15 cellular contexts compared by ENCODE assay signal in the genomic region with DNA sequence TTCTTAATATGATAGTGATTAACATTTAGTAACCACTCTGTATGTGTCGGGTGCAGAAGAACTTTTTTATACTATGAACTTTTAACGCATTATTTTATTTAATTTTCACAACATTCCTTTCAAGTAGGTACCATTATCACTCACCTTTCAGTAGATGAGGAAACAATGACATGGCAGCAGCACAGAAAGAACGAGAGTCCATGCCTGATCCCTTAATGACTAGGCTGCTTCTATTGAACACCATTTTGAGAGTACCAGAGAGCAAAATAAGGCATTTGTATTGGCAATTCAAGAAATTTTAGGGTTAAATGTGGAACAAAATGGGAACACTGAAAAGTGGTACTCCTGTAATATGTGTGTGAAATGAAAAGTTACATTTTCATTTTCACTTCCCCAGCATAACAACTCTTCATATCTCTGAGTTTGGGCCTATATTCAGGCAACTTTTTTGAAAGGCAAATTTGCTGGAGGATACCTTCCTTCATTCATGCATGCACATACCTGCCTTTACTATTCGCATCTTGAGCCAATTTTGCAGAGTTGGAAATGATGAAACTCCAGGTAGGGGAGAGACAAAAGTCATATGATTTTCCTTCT. TPM values are rescaled to one million over a fixed set of nuclear protein-coding genes. Genes with fewer than 3 reads are reported as not detected.
DNase-seq lines count a peak whose midpoint lies in the region; ATAC-seq and TF ChIP-seq lines count a peak whose summit lies in the region.
"Had no signal": no experiment of that assay in that cellular context is flagged by ENCODE, and none has a peak within 500 bp of the region (broad histone marks: within the 10 kb centered on the region; RNA-seq: fewer than 3 reads in every experiment).

No MANE protein-coding gene starts in this region.

- POLR2A ChIA-PET in CD4-positive, alpha-beta T cell (lab: Charles Lee): no interaction called here

- intact Hi-C loops in CD4-positive, alpha-beta T cell (cut with DNase I, micrococcal nuclease): loop anchor here in 1 of 2 experiments (5.0 to 10.0 kb wide), 3 partner anchors 384 to 631 kb away; a partner anchor contains a TSS

- DNase-seq in CD4-positive, alpha-beta T cell: no peak
- no peak for DNase-seq in NCI-H345 treated with DMSO at 0.1 percent for 48 hours (lab: John Stamatoyannopoulos, UW; ENCODE audit: unreplicated experiment)
- DNase-seq in hepatic stellate cell (ENCODE audit: low spot score): no peak
- no peak for DNase-seq in occipital lobe (lab: John Stamatoyannopoulos, UW)
- DNase-seq: AML-193, NCI-H1436 treated with DMSO at 0.1 percent for 48 hours, OCI-M1 had no signal

- peaks cover 68% of the 10 kb centered on the region for H3K4me1 Mint-ChIP-seq in CD4-positive, alpha-beta T cell (ENCODE audit: low read depth)

- H3K27ac Mint-ChIP-seq in CD4-positive, alpha-beta T cell: peak overlapping the region; percentile 18
- H3K27ac Mint-ChIP-seq: natural killer cell treated with Interleukin-12 subunit alpha and Interleukin-12 subunit beta and Interleukin-15 and Interleukin-18, amount 100 ng/mL, for 72 hours had no signal

- H3K27me3 ChIP-seq in CD4-positive, alpha-beta T cell (ENCODE audit: control insufficient read depth, insufficient read depth, low read length): no peaks in the 10 kb centered on the region

- H3K4me3 Mint-ChIP-seq in CD4-positive, alpha-beta T cell: no peak overlapping the region
- H3K4me3 Mint-ChIP-seq: natural killer cell treated with Interleukin-12 subunit alpha and Interleukin-12 subunit beta and Interleukin-15 and Interleukin-18, amount 100 ng/mL, for 72 hours had no signal

- no peaks in the 10 kb centered on the region for H3K9me3 Mint-ChIP-seq in CD4-positive, alpha-beta T cell
- H3K9me3 Mint-ChIP-seq: natural killer cell treated with Interleukin-12 subunit alpha and Interleukin-12 subunit beta and Interleukin-15 and Interleukin-18, amount 100 ng/mL, for 72 hours had no signal

- H3K27ac ChIP-seq in CD4-positive, alpha-beta T cell (ENCODE audit: low read depth, low read length): no peak overlapping the region
- H3K27ac ChIP-seq: HL-60 had no signal

- no peaks in the 10 kb centered on the region for H3K27me3 Mint-ChIP-seq in CD4-positive, alpha-beta T cell
- H3K27me3 Mint-ChIP-seq: natural killer cell treated with Interleukin-12 subunit alpha and Interleukin-12 subunit beta and Interleukin-15 and Interleukin-18, amount 100 ng/mL, for 72 hours had no signal

- TF ChIP-seq CTCF in CD4-positive, alpha-beta T cell (IDR thresholded peaks at IDR 0.05): no peak

- ATAC-seq in CD4-positive, alpha-beta T cell (ENCODE audit: poor library complexity): no peak
- ATAC-seq in GM19025 (IDR thresholded peaks at IDR 0.05; ENCODE audit: low read depth, unreplicated experiment) (peak; percentile 72), HG02678 (IDR thresholded peaks at IDR 0.05; ENCODE audit: unreplicated experiment) (peak; percentile 68), HG03571 (IDR thresholded peaks at IDR 0.05; ENCODE audit: unreplicated experiment) (peak; percentile 53), esophagus mucosa (no peak)
- ATAC-seq: activated CD4-positive, CD25-positive, alpha-beta regulatory T cell treated with anti-CD3 and anti-CD28 coated beads, Interleukin-2, amount 50 U/mL, for 24 hours; natural killer cell treated with Interleukin-12 subunit alpha and Interleukin-12 subunit beta and Interleukin-15 and Interleukin-18, amount 100 ng/mL, for 72 hours had no signal

- H3K36me3 Mint-ChIP-seq in CD4-positive, alpha-beta T cell (ENCODE audit: low read depth): peaks cover 68% of the 10 kb centered on the region
- H3K36me3 Mint-ChIP-seq: natural killer cell treated with Interleukin-12 subunit alpha and Interleukin-12 subunit beta and Interleukin-15 and Interleukin-18, amount 100 ng/mL, for 72 hours had no signal

- CTCF ChIA-PET in CD4-positive, alpha-beta T cell (lab: Charles Lee): no interaction called here

- no peaks in the 10 kb centered on the region for H3K9me3 ChIP-seq in CD4-positive, alpha-beta T cell (ENCODE audit: control insufficient read depth, low read length)

RNA-seq across cellular contexts. Expression of a gene that starts 12.8 kb away (rescaled TPM):
- 1 to 10 TPM; 3.8 to 6.0 TPM for total RNA-seq in CD4-positive, alpha-beta T cell
- not detected for total RNA-seq in esophagus mucosa
- 187 TPM for total RNA-seq in occipital lobe
- total RNA-seq: endothelial cell of umbilical vein had no signal

Comparison
In these comparisons a context has a peak if more than half of its experiments do, and no peak if none do; other contexts are left out.
1. ATAC-seq: peak in GM19025 (single experiment), HG02678 (single experiment) and HG03571 (single experiment); none in CD4-positive, alpha-beta T cell (single experiment) and esophagus mucosa (single experiment).
2. RNA of a gene that starts 12.8 kb away (total RNA-seq): 187 TPM in occipital lobe (single experiment); 3.8 to 6.0 TPM in CD4-positive, alpha-beta T cell and not detected in esophagus mucosa (single experiment); every median in the first group is over 10 times any median in the second.